Comparison of ENCODE assay signal across 29 cellular contexts in genomic region chr13:26378116-26378515, GRCh38.
"Had no signal": no experiment of that assay in that cellular context is flagged by ENCODE, and none has a peak within 500 bp of the region (broad histone marks: within the 10 kb centered on the region; RNA-seq: fewer than 3 reads in every experiment).

No MANE protein-coding gene starts in this region.

- ATAC-seq: activated CD4-positive, alpha-beta T cell treated with anti-CD3 and anti-CD28 coated beads for 36 hours; activated naive CD4-positive, alpha-beta T cell treated with anti-CD3 and anti-CD28 coated beads, Interleukin-2, amount 50 U/mL, for 72 hours; activated T-cell treated with anti-CD3 and anti-CD28 coated beads, Interleukin-2, amount 50 U/mL, for 72 hours; esophagus mucosa had no signal

- H3K27ac ChIP-seq: brain microvascular endothelial cell, coronary artery, dorsolateral prefrontal cortex had no signal

- FAIRE-seq: astrocyte, bronchial epithelial cell, frontal cortex had no signal

- H3K36me3 ChIP-seq: brain microvascular endothelial cell had no signal

- H3K4me3 ChIP-seq: coronary artery, dorsolateral prefrontal cortex had no signal

- DNase-seq: activated CD4-positive, alpha-beta memory T cell treated with anti-CD3 and anti-CD28 coated beads, Interleukin-2, amount 10 ng/mL, durations not matched to agents 7 days and 5 days; activated CD4-positive, alpha-beta T cell treated with anti-CD3 and anti-CD28 coated beads for 36 hours; activated CD4-positive, alpha-beta T cell treated with anti-CD3 and anti-CD28 coated beads, Interleukin-2, amount 10 ng/mL, durations not matched to agents 7 days and 5 days; activated CD4-positive, alpha-beta T cell treated with anti-CD3 and anti-CD28 coated beads, Interleukin-2, amount 50 U/mL, for 4 hours; activated CD4-positive, CD25-positive, alpha-beta regulatory T cell; activated CD4-positive, CD25-positive, alpha-beta regulatory T cell treated with anti-CD3 and anti-CD28 coated beads, Interleukin-2, amount 50 U/mL, for 72 hours; activated CD8-positive, alpha-beta memory T cell treated with anti-CD3 and anti-CD28 coated beads, Interleukin-2, amount 50 U/mL, for 48 hours; activated gamma-delta T cell; activated naive CD4-positive, alpha-beta T cell; activated naive CD4-positive, alpha-beta T cell treated with anti-CD3 and anti-CD28 coated beads, Interleukin-2, amount 10 ng/mL, durations not matched to agents 7 days and 5 days; activated naive CD8-positive, alpha-beta T cell treated with anti-CD3 and anti-CD28 coated beads, Interleukin-2, amount 10 ng/mL, durations not matched to agents 7 days and 5 days; activated T-cell treated with anti-CD3 and anti-CD28 coated beads for 4 hours; activated T-cell treated with anti-CD3 and anti-CD28 coated beads, Interleukin-2, amount 50 U/mL, for 24 hours; activated T-cell treated with anti-CD3 and anti-CD28 coated beads, Interleukin-2, amount 50 U/mL, for 72 hours; amniotic stem cell; anterior cingulate cortex; brain microvascular endothelial cell; dorsolateral prefrontal cortex; effector memory CD4-positive, alpha-beta T cell; endodermal cell; foreskin fibroblast; head of caudate nucleus; T-helper 2 cell had no signal

- H3K27me3 ChIP-seq: brain microvascular endothelial cell, dorsolateral prefrontal cortex had no signal
